ENCODE assay signal across 8 cellular contexts in the genomic region with DNA sequence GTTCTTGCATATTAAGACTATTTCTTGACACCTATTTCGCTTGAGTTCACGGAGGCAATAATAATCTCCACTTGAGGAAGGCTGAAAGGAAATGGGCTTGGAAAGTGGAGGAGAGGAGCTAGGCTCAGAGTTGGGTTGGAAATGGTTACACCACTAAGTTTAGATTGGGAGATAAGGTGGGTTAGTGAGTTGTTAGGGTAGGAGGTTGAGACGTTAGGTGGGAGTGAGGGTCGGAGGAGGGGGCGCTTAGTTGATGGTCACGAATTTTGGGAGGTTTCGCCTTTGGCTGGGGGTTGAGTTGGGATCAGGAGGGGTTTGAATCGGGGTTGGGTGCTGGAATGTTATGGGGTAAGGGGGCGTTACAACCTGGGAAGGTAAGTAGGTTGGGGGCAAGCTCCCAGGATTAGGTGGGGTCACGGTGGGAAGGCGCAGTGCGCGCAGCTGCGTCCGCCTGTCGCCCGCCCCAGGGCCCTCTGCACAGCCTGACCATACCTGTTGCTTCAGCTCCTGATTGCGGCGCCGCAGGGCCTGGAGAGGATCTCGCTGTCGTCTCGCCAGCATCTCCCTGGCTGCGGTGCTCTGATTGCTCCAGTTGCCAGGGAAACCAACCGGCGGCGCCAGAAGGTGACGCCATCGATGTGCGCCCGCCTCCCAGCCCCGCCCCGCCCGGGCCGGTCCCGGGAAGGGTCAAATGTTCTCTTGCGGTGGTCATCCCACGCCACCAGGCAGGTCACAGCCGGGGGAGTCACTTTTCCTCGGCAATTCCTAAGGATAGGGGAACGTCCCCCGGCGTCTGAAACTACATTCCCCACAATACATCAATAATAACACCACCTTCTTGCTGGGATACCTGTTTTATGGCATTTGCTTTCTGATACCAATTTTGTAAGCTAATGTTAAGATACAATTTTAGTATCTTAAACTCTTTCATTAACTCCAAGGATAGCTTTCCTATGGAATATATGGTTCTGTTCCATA. TPM values are rescaled to one million over a fixed set of nuclear protein-coding genes. Genes with fewer than 3 reads are reported as not detected.
DNase-seq lines count a peak whose midpoint lies in the region; FAIRE-seq lines count a peak whose summit lies in the region.

A gene (minus strand): TSS at position 606 of the 978 bp plus-strand sequence. CDS start 45 bp downstream, at position 561.

- H3K4me1 ChIP-seq in SJSA1 (replicated peaks) = peaks cover 10% of the 10 kb centered on the region

- H3K4me3 ChIP-seq in MG63 = peak within 1 kb of the TSS; percentile 70
- H3K4me3 ChIP-seq in SJSA1 = peak within 1 kb of the TSS; percentile 48

- H3K9me3 ChIP-seq in MG63 = no peaks in the 10 kb centered on the region
- no peaks in the 10 kb centered on the region for H3K9me3 ChIP-seq in SJSA1 (replicated peaks)

- H3K27ac ChIP-seq in SJSA1 = peak within 1 kb of the TSS; percentile 16; the same call in 1 of the 2 replicates
- peak within 1 kb of the TSS; percentile 17 for H3K27ac ChIP-seq in substantia nigra (ENCODE audit: low read depth, low read length, poor library complexity, severe bottlenecking)

- H3K27me3 ChIP-seq in MG63 (no peaks in the 10 kb centered on the region), SJSA1 (replicated peaks) (no peaks in the 10 kb centered on the region)

- FAIRE-seq in frontal cortex (lab: Jason Lieb, UNC) = no peak

- H3K36me3 ChIP-seq in MG63 (peaks cover under 1% of the 10 kb centered on the region), SJSA1 (peaks cover 2% of the 10 kb centered on the region)

- DNase-seq in GM04504 (ENCODE audit: low read depth) = peak; percentile 61
- peak; percentile 71 for DNase-seq in HCEC 1CT
- peak; percentile 82 for DNase-seq in MG63
- peak; percentile 76 to 85 for DNase-seq in SJSA1 (ENCODE audit: low read depth in 1 of 2, low spot score in 2 of 2)
- DNase-seq in activated naive CD4-positive, alpha-beta T cell treated with Interleukin-2 at 50 U/mL for 16 hours = peak; percentile 86
- DNase-seq in frontal cortex (ENCODE audit: low spot score in 2 of 2) = peak; percentile 85 to 95
- peak in 55 of 56 donors; percentile 24 to 91 (median 80) for DNase-seq in nucleus accumbens (lab: John Stamatoyannopoulos, UW)
- peak; percentile 7 to 90 (median 78) for DNase-seq in substantia nigra (lab: John Stamatoyannopoulos, UW)

RNA-seq across cellular contexts. Expression of the gene that starts here (rescaled TPM):
- 2.5 and 10.9 TPM in 2 replicates for total RNA-seq in MG63 (2014; rRNA removed; shearing (Covaris generic); ENCODE audit: low replicate concordance)
- total RNA-seq in SJSA1 (2014; rRNA removed; shearing (Covaris generic)) = 0.25 and 6.8 TPM in 2 replicates
- total RNA-seq in frontal cortex = 7.3 TPM

Comparison
In these comparisons a context has a peak if more than half of its experiments do, and no peak if none do; other contexts are left out.
1. Peak in every context shown above with its lines: DNase-seq, H3K4me3 ChIP-seq and H3K27ac ChIP-seq.